In genomic region chr14:71675126-71675901, GRCh38 we compare ENCODE assay signal across 22 cellular contexts.
DNase-seq lines count a peak whose midpoint lies in the region; ATAC-seq and TF ChIP-seq lines count a peak whose summit lies in the region.
"Had no signal": no experiment of that assay in that cellular context is flagged by ENCODE, and none has a peak within 500 bp of the region (broad histone marks: within the 10 kb centered on the region; RNA-seq: fewer than 3 reads in every experiment).

No MANE protein-coding gene starts in this region.

- H3K36me3 Mint-ChIP-seq in endodermal cell (ENCODE audit: low read depth), result peaks cover 61% of the 10 kb centered on the region

- H3K4ac ChIP-seq in IMR-90 (ENCODE audit: low read depth, low read length), result peak overlapping the region; percentile 53

- no peaks in the 10 kb centered on the region for H3K27me3 Mint-ChIP-seq in endodermal cell (ENCODE audit: insufficient read depth)
- H3K27me3 Mint-ChIP-seq: CD4-positive, alpha-beta T cell had no signal

- H3K36me3 ChIP-seq in DND-41 (ENCODE audit: insufficient read depth, low read length) (peaks cover 36% of the 10 kb centered on the region), IMR-90 (ENCODE audit: control insufficient read depth, insufficient read depth, low read length) (peaks cover 22% of the 10 kb centered on the region), endodermal cell (ENCODE audit: control insufficient read depth, insufficient read depth, low read length) (peaks cover 49% of the 10 kb centered on the region), transverse colon (peaks cover 0 to 9% (median 4%) of the 10 kb centered on the region in 4 donors)
- H3K36me3 ChIP-seq: right atrium auricular region had no signal

- no peak overlapping the region for H2BK20ac ChIP-seq in IMR-90 (ENCODE audit: low read depth, low read length)

- TF ChIP-seq EP300 in transverse colon (IDR thresholded peaks at IDR 0.05; ENCODE audit: low read depth), result no peak

- H3K4me3 Mint-ChIP-seq in endodermal cell, result no peak overlapping the region
- H3K4me3 Mint-ChIP-seq: activated T-cell treated with anti-CD3 and anti-CD28 coated beads, Interleukin-2, amount 50 U/mL, for 72 hours; CD4-positive, alpha-beta T cell; T-helper 2 cell treated with Interferon-gamma antibody and Interleukin-4, amounts not matched to agents 5 μg/mL and 100 μg/mL, for 36 hours had no signal

- H3K9me1 ChIP-seq in IMR-90 (ENCODE audit: insufficient read depth, low read length), result no peaks in the 10 kb centered on the region

- H3K4me1 ChIP-seq in DND-41 (ENCODE audit: insufficient read depth, low read length), result no peaks in the 10 kb centered on the region
- peaks cover 2% of the 10 kb centered on the region; the same call in 1 of the 2 replicates for H3K4me1 ChIP-seq in IMR-90 (ENCODE audit: control insufficient read depth, insufficient read depth, low read length)
- no peaks in the 10 kb centered on the region for H3K4me1 ChIP-seq in endodermal cell (ENCODE audit: control insufficient read depth, insufficient read depth, low read length)
- H3K4me1 ChIP-seq in transverse colon, result no peaks in the 10 kb centered on the region
- H3K4me1 ChIP-seq: right atrium auricular region had no signal

- peak overlapping the region; percentile 60; the same call in 1 of the 2 replicates for H2AK5ac ChIP-seq in IMR-90 (ENCODE audit: low read depth, low read length)

- no peak overlapping the region for H2BK120ac ChIP-seq in IMR-90 (ENCODE audit: low read depth, low read length)

- POLR2A ChIA-PET in IMR-90 (lab: Charles Lee; ENCODE audit: unreplicated experiment), result no interaction called here

- WGBS in IMR-90 (ENCODE audit: extremely low coverage in 2 of 2, insufficient read length in 1 of 2), 2 experiments, result 100% methylated on average over 1 of the region's 7 CpGs; no CpG with 5 or more reads in 1 of the 2 experiments
- 76 to 79% methylated on average over 2 to 7 of the region's 7 CpGs for WGBS in endodermal cell (ENCODE audit: insufficient coverage in 1 of 2, insufficient read length in 1 of 2), 2 experiments
- WGBS in transverse colon (ENCODE audit: low coverage in 1 of 2), 2 donors, result 82 to 93% methylated on average over 1 to 7 of the region's 7 CpGs

- H2BK15ac ChIP-seq in IMR-90 (ENCODE audit: low read depth, low read length), result no peak overlapping the region

- H3K27ac ChIP-seq in DND-41 (ENCODE audit: low read length) (peak overlapping the region; percentile 54; the same call in 1 of the 2 replicates), IMR-90 (ENCODE audit: insufficient read depth, low read length) (no peak overlapping the region; the same call in 1 of the 2 replicates), endodermal cell (ENCODE audit: low read depth, low read length) (no peak overlapping the region), transverse colon (no peak overlapping the region)
- H3K27ac ChIP-seq: right atrium auricular region, thoracic aorta had no signal

- dilution Hi-C loops in IMR-90 (cut with HindIII; ENCODE audit: low sequenced_read_pairs, unreplicated experiment), result no loop called here

- H4K5ac ChIP-seq in IMR-90 (ENCODE audit: low read depth, low read length), result no peak overlapping the region

- no peak for DNase-seq in DND-41
- no peak for DNase-seq in IMR-90
- peak; percentile 79 for DNase-seq in endodermal cell
- DNase-seq in putamen (ENCODE audit: low spot score), result peak; percentile 65
- DNase-seq in A172 (ENCODE audit: low spot score), result no peak
- no peak for DNase-seq in transverse colon
- no peak for DNase-seq in NCI-H2107 treated with DMSO at 0.1 percent for 48 hours (lab: John Stamatoyannopoulos, UW; ENCODE audit: unreplicated experiment)
- DNase-seq: activated T-cell treated with anti-CD3 and anti-CD28 coated beads, Interleukin-2, amount 50 U/mL, for 72 hours; CD4-positive, alpha-beta T cell; cortex of kidney; kidney; NCI-H1105; NCI-H2081; NCI-H510A; stimulated activated CD8-positive, alpha-beta memory T cell treated with anti-CD3 and anti-CD28 coated beads, Interleukin-4, amount 100 ng/mL, for 48 hours had no signal

- H3K56ac ChIP-seq in IMR-90 (ENCODE audit: extremely low read depth, insufficient read depth, low read length), result no peak overlapping the region

- intact Hi-C loops in IMR-90 (cut with micrococcal nuclease), result no loop called here
- intact Hi-C loops in transverse colon (cut with DNase I; ENCODE audit: low total_unique reads), result no loop called here

- H4K8ac ChIP-seq in IMR-90 (ENCODE audit: low read depth in 2 of 2, low read length in 2 of 2), result no peak overlapping the region

- peak overlapping the region; percentile 18 for H3K27ac Mint-ChIP-seq in endodermal cell
- H3K27ac Mint-ChIP-seq: activated T-cell treated with anti-CD3 and anti-CD28 coated beads, Interleukin-2, amount 50 U/mL, for 72 hours; CD4-positive, alpha-beta T cell; T-helper 2 cell treated with Interferon-gamma antibody and Interleukin-4, amounts not matched to agents 5 μg/mL and 100 μg/mL, for 36 hours had no signal

- H2BK5ac ChIP-seq in IMR-90 (ENCODE audit: low read depth, low read length, poor library complexity, severe bottlenecking), result peak overlapping the region; percentile 57

- H3K27me3 ChIP-seq in DND-41 (ENCODE audit: insufficient read depth, low read length, poor library complexity) (no peaks in the 10 kb centered on the region), IMR-90 (ENCODE audit: control insufficient read depth, insufficient read depth, low read length) (no peaks in the 10 kb centered on the region), endodermal cell (ENCODE audit: control insufficient read depth, insufficient read depth, low read length, poor library complexity, severe bottlenecking) (no peaks in the 10 kb centered on the region), transverse colon (no peaks in the 10 kb centered on the region)
- H3K27me3 ChIP-seq: right atrium auricular region had no signal

- in situ Hi-C loops in IMR-90 (cut with MboI; ENCODE audit: low sequenced_read_pairs) (no loop called here), transverse colon (cut with MboI; ENCODE audit: low pct_ligation_motif_present in 1 of 4, low pct_unique_long_range_greater_than_20kb in 1 of 4, low sequenced_read_pairs in 3 of 4) (no loop called here)

- no peak overlapping the region for H2AFZ ChIP-seq in DND-41 (ENCODE audit: low read depth, low read length)
- H2AFZ ChIP-seq in IMR-90 (replicated peaks; ENCODE audit: low read length, poor library complexity), result no peak overlapping the region

- H4K20me1 ChIP-seq in DND-41 (ENCODE audit: insufficient read depth, low read length), result no peaks in the 10 kb centered on the region
- no peaks in the 10 kb centered on the region for H4K20me1 ChIP-seq in IMR-90 (ENCODE audit: insufficient read depth, low read length)

- H3K9ac ChIP-seq in DND-41 (ENCODE audit: low read depth, low read length) (no peak overlapping the region), IMR-90 (ENCODE audit: low read depth, low read length) (no peak overlapping the region), endodermal cell (ENCODE audit: extremely low read depth, low read length, poor library complexity, severe bottlenecking) (no peak overlapping the region)

- no peak for ATAC-seq in DND-41 (ENCODE audit: insufficient read depth, low read depth)
- no peak for ATAC-seq in IMR-90 (ENCODE audit: low read depth)
- ATAC-seq in HG03378 (IDR thresholded peaks at IDR 0.05; ENCODE audit: unreplicated experiment), result no peak
- ATAC-seq: activated T-cell treated with anti-CD3 and anti-CD28 coated beads, Interleukin-2, amount 50 U/mL, for 72 hours; SK-N-SH treated with all-trans-retinoic acid at 6 μM for 48 hours had no signal

- no peak overlapping the region for H4K91ac ChIP-seq in IMR-90 (ENCODE audit: insufficient read depth, low read depth, low read length)

- no peak overlapping the region for H3K4me3 ChIP-seq in DND-41 (ENCODE audit: low read depth in 1 of 2, low read length in 2 of 2)
- no peak overlapping the region for H3K4me3 ChIP-seq in IMR-90 (ENCODE audit: insufficient read depth, low read depth, low read length)
- H3K4me3 ChIP-seq in endodermal cell (ENCODE audit: low read length), result no peak overlapping the region
- no peak overlapping the region for H3K4me3 ChIP-seq in transverse colon
- H3K4me3 ChIP-seq: lung, right atrium auricular region, thoracic aorta had no signal

- no peak overlapping the region for H3K23ac ChIP-seq in IMR-90 (ENCODE audit: low read depth, low read length)

- H3K9me3 ChIP-seq in DND-41 (ENCODE audit: insufficient read depth, low read length, severe bottlenecking) (no peaks in the 10 kb centered on the region), IMR-90 (ENCODE audit: control insufficient read depth, insufficient read depth, low read length) (no peaks in the 10 kb centered on the region), endodermal cell (ENCODE audit: control insufficient read depth, low read length) (peaks cover 5% of the 10 kb centered on the region), transverse colon (no peaks in the 10 kb centered on the region)
- H3K9me3 ChIP-seq: right atrium auricular region, thoracic aorta had no signal

- H3K18ac ChIP-seq in IMR-90 (ENCODE audit: low read depth, low read length), result no peak overlapping the region

- H3K14ac ChIP-seq in IMR-90 (replicated peaks; ENCODE audit: low read depth, low read length), result no peak overlapping the region

- TF ChIP-seq CTCF in DND-41 (IDR thresholded peaks at IDR 0.05; ENCODE audit: borderline replicate concordance, extremely low read depth, low read length, poor library complexity, severe bottlenecking), result no peak
- TF ChIP-seq CTCF in IMR-90 (conservative IDR thresholded peaks at IDR 0.05; ENCODE audit: low read depth, low read length), result no peak
- TF ChIP-seq CTCF in endodermal cell (conservative IDR thresholded peaks at IDR 0.05), result no peak
- TF ChIP-seq CTCF in transverse colon (IDR thresholded peaks at IDR 0.05), result no peak

- H3K79me1 ChIP-seq in IMR-90 (ENCODE audit: low read depth in 1 of 2, low read length in 2 of 2), result no peaks in the 10 kb centered on the region

- BruUV-seq in IMR-90 (replicated peaks; lab: Mats Ljungman, UMichigan), result no TSS peak

- H3K79me2 ChIP-seq in DND-41 (ENCODE audit: insufficient read depth, low read length), result no peaks in the 10 kb centered on the region

- no peak for TF ChIP-seq RAD21 in IMR-90 (IDR thresholded peaks at IDR 0.05; ENCODE audit: low read length)

- no peak overlapping the region for H2AK9ac ChIP-seq in IMR-90 (replicated peaks; ENCODE audit: low read depth, low read length, poor library complexity)

- H3K4me2 ChIP-seq in DND-41 (ENCODE audit: insufficient read depth, low read length), result no peak overlapping the region
- no peak overlapping the region for H3K4me2 ChIP-seq in IMR-90 (ENCODE audit: low read depth, low read length)

- TF ChIP-seq POLR2A in IMR-90 (IDR thresholded peaks at IDR 0.05; ENCODE audit: low read depth, low read length), result no peak
- TF ChIP-seq POLR2A in transverse colon (IDR thresholded peaks at IDR 0.05), result no peak

- peaks cover 15% of the 10 kb centered on the region for H3K9me3 Mint-ChIP-seq in endodermal cell
- H3K9me3 Mint-ChIP-seq: activated naive CD4-positive, alpha-beta T cell treated with anti-CD3 and anti-CD28 coated beads, Interleukin-2, amount 50 U/mL, for 72 hours; CD4-positive, alpha-beta T cell; T-helper 2 cell treated with Interferon-gamma antibody and Interleukin-4, amounts not matched to agents 5 μg/mL and 100 μg/mL, for 36 hours had no signal

- CTCF ChIA-PET in IMR-90 (lab: Yijun Ruan, JAX), result interaction anchor here (0.6 kb wide), 1 partner anchor 1316 kb away, joined by 3 read pairs; no protein-coding TSS in a partner anchor

- peaks cover 13% of the 10 kb centered on the region for H3K4me1 Mint-ChIP-seq in endodermal cell

TF ChIP-seq in IMR-90, 13 proteins besides CTCF, POLR2A, EP300 and RAD21 (continues in another document):
- TF ChIP-seq FOS (IDR thresholded peaks at IDR 0.05; ENCODE audit: low read depth, low read length), result no peak

Comparison
In these comparisons a context has a peak if more than half of its experiments do, and no peak if none do; other contexts are left out.
1. DNase-seq: peak in endodermal cell (single experiment) and putamen (single experiment); none in DND-41 (single experiment), IMR-90 (single experiment), A172 (single experiment), transverse colon (single experiment) and NCI-H2107 treated with DMSO at 0.1 percent for 48 hours (single experiment).